11 cellular contexts compared by ENCODE assay signal in the genomic region with DNA sequence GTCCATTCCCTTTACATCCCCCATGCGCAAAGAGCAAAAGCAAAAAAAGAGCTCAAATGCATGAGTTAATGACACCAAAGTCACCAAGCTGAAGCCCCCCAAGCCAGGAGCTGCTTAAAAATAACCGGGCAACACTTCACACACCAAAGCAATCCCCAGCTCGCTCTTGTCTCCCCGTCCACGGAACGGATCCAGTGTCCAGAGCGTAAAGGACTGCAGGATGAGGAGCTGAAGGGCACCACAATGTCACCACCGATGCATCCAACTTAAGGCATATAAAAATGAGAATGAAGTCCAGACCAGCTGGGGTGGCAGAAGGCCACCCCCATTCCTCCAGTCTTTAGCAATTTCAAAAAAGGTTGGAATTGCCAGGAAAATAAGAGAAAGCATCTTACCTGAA. TPM values are rescaled to one million over a fixed set of nuclear protein-coding genes. Genes with fewer than 3 reads are reported as not detected.
A peak's percentile ranks its signal among the peaks of the same experiment; 100 is the strongest.
DNase-seq lines count a peak whose midpoint lies in the region; ATAC-seq and TF ChIP-seq lines count a peak whose summit lies in the region.
"Had no signal": no experiment of that assay in that cellular context is flagged by ENCODE, and none has a peak within 500 bp of the region (broad histone marks: within the 10 kb centered on the region; RNA-seq: fewer than 3 reads in every experiment).

No MANE protein-coding gene starts in this region.

- peaks cover 98% of the 10 kb centered on the region for H3K4me1 Mint-ChIP-seq in activated T-cell treated with anti-CD3 and anti-CD28 coated beads, Interleukin-2, amount 50 U/mL, for 72 hours (ENCODE audit: low read depth)
- H3K4me1 Mint-ChIP-seq in activated T-cell treated with anti-CD3 and anti-CD28 coated beads, Interleukin-2, amount 50 U/mL, for 24 hours (ENCODE audit: low read depth): peaks cover 97% of the 10 kb centered on the region

- TF ChIP-seq CTCF in breast epithelium (IDR thresholded peaks at IDR 0.05) (no peak), transverse colon (IDR thresholded peaks at IDR 0.05) (no peak)

- H3K27me3 ChIP-seq in breast epithelium (no peaks in the 10 kb centered on the region), transverse colon (no peaks in the 10 kb centered on the region)
- H3K27me3 ChIP-seq: BE2C had no signal

- ATAC-seq in activated T-cell treated with anti-CD3 and anti-CD28 coated beads, Interleukin-2, amount 50 U/mL, for 72 hours (replicated peaks in 1 of 2): no peak
- ATAC-seq in left colon: no peak

- H3K27ac ChIP-seq in breast epithelium (peak overlapping the region; percentile 36 to 53), mesodermal cell (ENCODE audit: low read depth, low read length, severe bottlenecking) (peak overlapping the region; percentile 95), transverse colon (peak overlapping the region; percentile 92 to 100 (median 98))

- WGBS in mesodermal cell (ENCODE audit: insufficient coverage in 2 of 2), 2 experiments: 86 to 97% methylated on average over 7 of the region's 8 CpGs
- 20 to 90% methylated on average over 1 to 8 of the region's 8 CpGs for WGBS in transverse colon (ENCODE audit: low coverage in 1 of 2), 2 donors

- TF ChIP-seq POLR2A in breast epithelium (IDR thresholded peaks at IDR 0.05): no peak
- no peak for TF ChIP-seq POLR2A in transverse colon (IDR thresholded peaks at IDR 0.05)

- TF ChIP-seq EP300 in transverse colon (IDR thresholded peaks at IDR 0.05; ENCODE audit: low read depth): no peak

- H3K27me3 Mint-ChIP-seq in activated T-cell treated with anti-CD3 and anti-CD28 coated beads, Interleukin-2, amount 50 U/mL, for 72 hours (ENCODE audit: low read depth): no peaks in the 10 kb centered on the region
- H3K27me3 Mint-ChIP-seq in activated T-cell treated with anti-CD3 and anti-CD28 coated beads, Interleukin-2, amount 50 U/mL, for 24 hours: no peaks in the 10 kb centered on the region

- no peak for DNase-seq in activated T-cell treated with anti-CD3 and anti-CD28 coated beads, Interleukin-2, amount 50 U/mL, for 72 hours
- no peak for DNase-seq in activated T-cell treated with anti-CD3 and anti-CD28 coated beads, Interleukin-2, amount 50 U/mL, for 24 hours
- DNase-seq in breast epithelium (ENCODE audit: low spot score in 2 of 2) (no peak), transverse colon (no peak), GM03348 (ENCODE audit: low spot score) (no peak), putamen (ENCODE audit: low spot score) (no peak), left colon (no peak)
- DNase-seq: BE2C, SHP77 had no signal

- H3K4me1 ChIP-seq in breast epithelium: peaks cover 12 to 42% of the 10 kb centered on the region in 2 donors
- peaks cover 83% of the 10 kb centered on the region for H3K4me1 ChIP-seq in mesodermal cell (ENCODE audit: control insufficient read depth, insufficient read depth, low read length, poor library complexity, severe bottlenecking)
- peaks cover 85 to 100% (median 99%) of the 10 kb centered on the region in 4 donors for H3K4me1 ChIP-seq in transverse colon

- H3K4me3 Mint-ChIP-seq in activated T-cell treated with anti-CD3 and anti-CD28 coated beads, Interleukin-2, amount 50 U/mL, for 72 hours: peak overlapping the region; percentile 76 to 92
- no peak overlapping the region for H3K4me3 Mint-ChIP-seq in activated T-cell treated with anti-CD3 and anti-CD28 coated beads, Interleukin-2, amount 50 U/mL, for 24 hours
- H3K4me3 Mint-ChIP-seq: neural crest cell had no signal

- no peaks in the 10 kb centered on the region for H3K9me3 Mint-ChIP-seq in activated T-cell treated with anti-CD3 and anti-CD28 coated beads, Interleukin-2, amount 50 U/mL, for 72 hours
- H3K9me3 Mint-ChIP-seq in activated T-cell treated with anti-CD3 and anti-CD28 coated beads, Interleukin-2, amount 50 U/mL, for 24 hours: no peaks in the 10 kb centered on the region
- H3K9me3 Mint-ChIP-seq: neural crest cell had no signal

- H3K36me3 Mint-ChIP-seq in activated T-cell treated with anti-CD3 and anti-CD28 coated beads, Interleukin-2, amount 50 U/mL, for 72 hours (ENCODE audit: insufficient read depth in 2 of 2): peaks cover 7 to 13% of the 10 kb centered on the region in 2 donors
- peaks cover 51% of the 10 kb centered on the region for H3K36me3 Mint-ChIP-seq in activated T-cell treated with anti-CD3 and anti-CD28 coated beads, Interleukin-2, amount 50 U/mL, for 24 hours (ENCODE audit: low read depth)

- H3K36me3 ChIP-seq in breast epithelium: no peaks in the 10 kb centered on the region
- peaks cover 95% of the 10 kb centered on the region for H3K36me3 ChIP-seq in mesodermal cell (ENCODE audit: control insufficient read depth, insufficient read depth, low read length)
- no peaks in the 10 kb centered on the region for H3K36me3 ChIP-seq in transverse colon

- intact Hi-C loops in breast epithelium (cut with DNase I; ENCODE audit: low total_unique reads): no loop called here
- intact Hi-C loops in transverse colon (cut with DNase I; ENCODE audit: low total_unique reads): loop anchor here (10.0 kb wide), 1 partner anchor 157 kb away; no protein-coding TSS in a partner anchor
- intact Hi-C loops in left colon (cut with DNase I, micrococcal nuclease): no loop called here

- H3K4me3 ChIP-seq in breast epithelium (no peak overlapping the region), mesodermal cell (ENCODE audit: extremely low read depth, insufficient read depth, low read length, poor library complexity, severe bottlenecking) (peak overlapping the region; percentile 16), transverse colon (no peak overlapping the region)

- in situ Hi-C loops in transverse colon (cut with MboI; ENCODE audit: low pct_ligation_motif_present in 1 of 4, low pct_unique_long_range_greater_than_20kb in 1 of 4, low sequenced_read_pairs in 3 of 4): no loop called here

- H3K27ac Mint-ChIP-seq in activated T-cell treated with anti-CD3 and anti-CD28 coated beads, Interleukin-2, amount 50 U/mL, for 72 hours: no peak overlapping the region
- H3K27ac Mint-ChIP-seq in activated T-cell treated with anti-CD3 and anti-CD28 coated beads, Interleukin-2, amount 50 U/mL, for 24 hours: no peak overlapping the region

- H3K9me3 ChIP-seq in breast epithelium (no peaks in the 10 kb centered on the region), mesodermal cell (ENCODE audit: control insufficient read depth, low read length) (no peaks in the 10 kb centered on the region), transverse colon (no peaks in the 10 kb centered on the region)
- H3K9me3 ChIP-seq: BE2C had no signal

RNA-seq across cellular contexts. Expression of gene SMAD7, which starts 8.7 kb away (rescaled TPM):
- total RNA-seq in activated T-cell treated with anti-CD3 and anti-CD28 coated beads, Interleukin-2, amount 50 U/mL, for 72 hours: 10 to 100 TPM; 14.9 to 21.7 TPM
- total RNA-seq in breast epithelium: 10 to 100 TPM; 17.4 to 21.2 (median 20.6) TPM
- polyA plus RNA-seq in mesodermal cell (2013, experiment 1 of 2): 45.1 TPM
- polyA plus RNA-seq in mesodermal cell (2013, experiment 2 of 2): 42.8 TPM
- total RNA-seq in transverse colon: 100 to 1,000 TPM in 1 of 4 donors, 10 to 100 TPM in 3; 76.0 to 199 (median 77.1) TPM
- 10 to 100 TPM; 36.4 to 50.0 TPM for total RNA-seq in left colon

Comparison
In these comparisons a context has a peak if more than half of its experiments do, and no peak if none do; other contexts are left out.
1. H3K27ac ChIP-seq: peak in every context shown above with its lines; median percentile 98 in transverse colon; 95 in mesodermal cell; 44 in breast epithelium.